ENCODE assay signal across 20 cellular contexts in genomic region chr10:63430999-63431356, GRCh38. TPM values are rescaled to one million over a fixed set of nuclear protein-coding genes. Genes with fewer than 3 reads are reported as not detected.
DNase-seq lines count a peak whose midpoint lies in the region; ATAC-seq and TF ChIP-seq lines count a peak whose summit lies in the region.
"Had no signal": no experiment of that assay in that cellular context is flagged by ENCODE, and none has a peak within 500 bp of the region (broad histone marks: within the 10 kb centered on the region; RNA-seq: fewer than 3 reads in every experiment).

No MANE protein-coding gene starts in this region.

- intact Hi-C loops in MCF 10A (cut with micrococcal nuclease), result no loop called here
- intact Hi-C loops in breast epithelium (cut with DNase I; ENCODE audit: low total_unique reads), result no loop called here

- no peak for ATAC-seq in HG03108 (IDR thresholded peaks at IDR 0.05; ENCODE audit: unreplicated experiment)
- ATAC-seq: effector memory CD8-positive, alpha-beta T cell had no signal

- H3K27ac Mint-ChIP-seq in MCF 10A (ENCODE audit: low read depth, unreplicated experiment), result peak overlapping the region; percentile 88
- H3K27ac Mint-ChIP-seq in endothelial cell (ENCODE audit: unreplicated experiment), result peak overlapping the region; percentile 89
- H3K27ac Mint-ChIP-seq in osteocyte (ENCODE audit: unreplicated experiment), result peak overlapping the region; percentile 31
- H3K27ac Mint-ChIP-seq: activated CD4-positive, alpha-beta memory T cell treated with anti-CD3 and anti-CD28 coated beads for 36 hours; activated naive CD8-positive, alpha-beta T cell treated with anti-CD3 and anti-CD28 coated beads, Interleukin-2, amount 10 ng/mL, durations not matched to agents 7 days and 5 days had no signal

- TF ChIP-seq CTCF in MCF 10A (IDR thresholded peaks at IDR 0.05; ENCODE audit: unreplicated experiment) (no peak), breast epithelium (IDR thresholded peaks at IDR 0.05) (no peak), endothelial cell (IDR thresholded peaks at IDR 0.05; ENCODE audit: unreplicated experiment) (no peak), osteocyte (IDR thresholded peaks at IDR 0.05) (no peak)

- no peak overlapping the region for H3K27ac ChIP-seq in breast epithelium
- H3K27ac ChIP-seq: C4-2B had no signal

- no TSS peak for BruUV-seq in MCF 10A (replicated peaks; lab: Mats Ljungman, UMichigan)

- POLR2A ChIA-PET in MCF 10A (lab: Yijun Ruan, JAX), result interaction anchor here (0.7 to 1.9 kb wide), 11 partner anchors 14 to 195 kb away, joined by 3 to 7 read pairs (median 4); no protein-coding TSS in a partner anchor

- no peaks in the 10 kb centered on the region for H3K27me3 Mint-ChIP-seq in MCF 10A (ENCODE audit: insufficient read depth, unreplicated experiment)
- H3K27me3 Mint-ChIP-seq in endothelial cell (ENCODE audit: unreplicated experiment), result no peaks in the 10 kb centered on the region
- no peaks in the 10 kb centered on the region for H3K27me3 Mint-ChIP-seq in osteocyte (ENCODE audit: unreplicated experiment)
- H3K27me3 Mint-ChIP-seq: activated CD4-positive, alpha-beta memory T cell treated with anti-CD3 and anti-CD28 coated beads for 36 hours; activated naive CD8-positive, alpha-beta T cell treated with anti-CD3 and anti-CD28 coated beads, Interleukin-2, amount 10 ng/mL, durations not matched to agents 7 days and 5 days; effector memory CD8-positive, alpha-beta T cell had no signal

- CTCF ChIA-PET in MCF 10A (lab: Yijun Ruan, JAX), result interaction anchor here (0.6 kb wide), 1 partner anchor 92 kb away, joined by 3 read pairs; no protein-coding TSS in a partner anchor

- H3K36me3 ChIP-seq in breast epithelium, result no peaks in the 10 kb centered on the region

- H3K4me1 Mint-ChIP-seq in MCF 10A (ENCODE audit: insufficient read depth, unreplicated experiment), result peaks cover 36% of the 10 kb centered on the region
- peaks cover 43% of the 10 kb centered on the region for H3K4me1 Mint-ChIP-seq in endothelial cell (ENCODE audit: unreplicated experiment)
- peaks cover 50% of the 10 kb centered on the region for H3K4me1 Mint-ChIP-seq in osteocyte (ENCODE audit: unreplicated experiment)

- no peaks in the 10 kb centered on the region for H3K9me3 ChIP-seq in breast epithelium

- H3K4me3 Mint-ChIP-seq in MCF 10A (ENCODE audit: unreplicated experiment) (no peak overlapping the region), endothelial cell (ENCODE audit: unreplicated experiment) (no peak overlapping the region), osteocyte (ENCODE audit: unreplicated experiment) (no peak overlapping the region)
- H3K4me3 Mint-ChIP-seq: activated CD4-positive, alpha-beta memory T cell treated with anti-CD3 and anti-CD28 coated beads for 36 hours; activated naive CD8-positive, alpha-beta T cell treated with anti-CD3 and anti-CD28 coated beads, Interleukin-2, amount 10 ng/mL, durations not matched to agents 7 days and 5 days; effector memory CD8-positive, alpha-beta T cell; nephron had no signal

- DNase-seq in MCF 10A (ENCODE audit: unreplicated experiment) (no peak), breast epithelium (ENCODE audit: low spot score in 2 of 2) (no peak), MV-4-11 (lab: John Stamatoyannopoulos, UW) (peak; percentile 47), endothelial cell (ENCODE audit: low spot score) (no peak), osteocyte (ENCODE audit: extremely low spot score, unreplicated experiment) (no peak), NCI-H187 (lab: John Stamatoyannopoulos, UW) (no peak)
- no peak for DNase-seq in activated CD4-positive, alpha-beta T cell treated with anti-CD3 and anti-CD28 coated beads, Interleukin-2, amount 50 U/mL, for 4 hours
- DNase-seq: activated CD4-positive, alpha-beta memory T cell treated with anti-CD3 and anti-CD28 coated beads for 36 hours; activated CD4-positive, CD25-positive, alpha-beta regulatory T cell; activated effector memory CD4-positive, alpha-beta T cell treated with Interleukin-2 at 50 U/mL for 16 hours; activated naive CD8-positive, alpha-beta T cell treated with anti-CD3 and anti-CD28 coated beads, Interleukin-2, amount 10 ng/mL, durations not matched to agents 7 days and 5 days; effector memory CD8-positive, alpha-beta T cell; Karpas-422; midbrain; NCI-H1105; NCI-H446 treated with DMSO at 0.1 percent for 48 hours; substantia nigra had no signal

- peaks cover 8% of the 10 kb centered on the region for H3K36me3 Mint-ChIP-seq in MCF 10A (ENCODE audit: insufficient read depth, unreplicated experiment)
- no peaks in the 10 kb centered on the region for H3K36me3 Mint-ChIP-seq in endothelial cell (ENCODE audit: low read depth, unreplicated experiment)
- H3K36me3 Mint-ChIP-seq in osteocyte (ENCODE audit: unreplicated experiment), result peaks cover 11% of the 10 kb centered on the region

- TF ChIP-seq POLR2A in breast epithelium (IDR thresholded peaks at IDR 0.05), result no peak

- H3K9me3 Mint-ChIP-seq in MCF 10A (ENCODE audit: unreplicated experiment) (no peaks in the 10 kb centered on the region), endothelial cell (ENCODE audit: unreplicated experiment) (no peaks in the 10 kb centered on the region), osteocyte (ENCODE audit: unreplicated experiment) (no peaks in the 10 kb centered on the region)
- H3K9me3 Mint-ChIP-seq: activated CD4-positive, alpha-beta memory T cell treated with anti-CD3 and anti-CD28 coated beads for 36 hours; activated naive CD8-positive, alpha-beta T cell treated with anti-CD3 and anti-CD28 coated beads, Interleukin-2, amount 10 ng/mL, durations not matched to agents 7 days and 5 days; effector memory CD8-positive, alpha-beta T cell; nephron had no signal

- H3K4me3 ChIP-seq in breast epithelium, result no peak overlapping the region

- H3K27me3 ChIP-seq in breast epithelium, result no peaks in the 10 kb centered on the region

- no peaks in the 10 kb centered on the region for H3K4me1 ChIP-seq in breast epithelium

RNA-seq across cellular contexts. Expression of gene JMJD1C, which starts 34.8 kb away (rescaled TPM):
- 91.9 and 101 TPM in 2 replicates for total RNA-seq in MCF 10A (2022)
- 100 to 1,000 TPM; 134 to 327 (median 162) TPM for total RNA-seq in breast epithelium
- total RNA-seq in endothelial cell (ENCODE audit: unreplicated experiment), result 83.7 TPM
- 118 and 120 TPM in 2 replicates for total RNA-seq in osteocyte

Comparison
In these comparisons a context has a peak if more than half of its experiments do, and no peak if none do; other contexts are left out.
1. H3K27ac Mint-ChIP-seq: peak in every context shown above with its lines; median percentile 89 in endothelial cell; 88 in MCF 10A; 31 in osteocyte.